In the genomic region with DNA sequence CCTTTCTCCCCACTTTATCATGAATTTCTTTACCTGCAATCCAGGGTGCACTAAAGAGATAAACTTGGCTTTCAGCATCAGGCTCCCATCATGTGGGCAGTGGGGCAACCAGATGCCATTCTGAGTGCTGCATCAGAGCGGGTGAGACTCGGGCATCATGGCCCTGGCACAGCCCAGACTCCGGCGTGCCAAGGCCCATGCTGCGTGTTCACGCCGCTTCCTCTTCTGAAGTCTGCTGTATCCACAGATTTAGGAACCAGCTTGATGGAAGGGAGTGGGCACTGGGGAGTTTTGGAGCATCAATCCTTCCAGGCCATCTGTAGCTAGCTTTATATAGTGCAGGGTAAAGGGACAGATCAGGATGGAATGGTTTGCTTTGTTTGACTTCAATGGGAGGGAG, we compare ENCODE assay signal across 15 cellular contexts. TPM values are rescaled to one million over a fixed set of nuclear protein-coding genes. Genes with fewer than 3 reads are reported as not detected.
DNase-seq lines count a peak whose midpoint lies in the region; ATAC-seq and TF ChIP-seq lines count a peak whose summit lies in the region.
"Had no signal": no experiment of that assay in that cellular context is flagged by ENCODE, and none has a peak within 500 bp of the region (broad histone marks: within the 10 kb centered on the region; RNA-seq: fewer than 3 reads in every experiment).

No MANE protein-coding gene starts in this region.

- TF ChIP-seq POLR2A in IMR-90 (IDR thresholded peaks at IDR 0.05; ENCODE audit: low read depth, low read length) = no peak

- H3K4me1 ChIP-seq in IMR-90 (ENCODE audit: control insufficient read depth, insufficient read depth, low read length) (no peaks in the 10 kb centered on the region), mesendoderm (ENCODE audit: control insufficient read depth, low read depth, low read length) (peaks cover 25% of the 10 kb centered on the region), A673 (ENCODE audit: insufficient read depth, low read length, poor library complexity, severe bottlenecking) (no peaks in the 10 kb centered on the region)
- H3K4me1 ChIP-seq: A549, Caco-2, HAP-1 had no signal

- H4K91ac ChIP-seq in IMR-90 (ENCODE audit: insufficient read depth, low read depth, low read length) = no peak overlapping the region

- BruUV-seq in IMR-90 (replicated peaks; lab: Mats Ljungman, UMichigan) = no TSS peak
- BruUV-seq in A673 (replicated peaks; lab: Mats Ljungman, UMichigan) = no TSS peak

- H2BK15ac ChIP-seq in IMR-90 (ENCODE audit: low read depth, low read length) = no peak overlapping the region
- no peak overlapping the region for H2BK15ac ChIP-seq in mesendoderm (replicated peaks; ENCODE audit: low read depth)

- H3K27ac ChIP-seq in IMR-90 (ENCODE audit: insufficient read depth, low read length) = no peak overlapping the region
- peak overlapping the region; percentile 26 for H3K27ac ChIP-seq in mesendoderm (ENCODE audit: low read depth, low read length)
- no peak overlapping the region for H3K27ac ChIP-seq in A673 (ENCODE audit: low read depth, low read length, poor library complexity, severe bottlenecking)
- H3K27ac ChIP-seq in brain microvascular endothelial cell = no peak overlapping the region
- H3K27ac ChIP-seq: A549, BLaER1 had no signal

- no peaks in the 10 kb centered on the region for H3K9me3 ChIP-seq in IMR-90 (ENCODE audit: control insufficient read depth, insufficient read depth, low read length)
- H3K9me3 ChIP-seq in A673 (ENCODE audit: low read depth, low read length, poor library complexity, severe bottlenecking) = no peaks in the 10 kb centered on the region
- H3K9me3 ChIP-seq: A549, BLaER1, Caco-2, HAP-1 had no signal

- H2BK120ac ChIP-seq in IMR-90 (ENCODE audit: low read depth, low read length) = no peak overlapping the region
- no peak overlapping the region for H2BK120ac ChIP-seq in mesendoderm (ENCODE audit: low read depth, low read length)

- POLR2A ChIA-PET in IMR-90 (lab: Charles Lee; ENCODE audit: unreplicated experiment) (no interaction called here), A673 (lab: Charles Lee; ENCODE audit: low non-redundant PET) (no interaction called here)

- H2BK5ac ChIP-seq in IMR-90 (ENCODE audit: low read depth, low read length, poor library complexity, severe bottlenecking) (no peak overlapping the region), mesendoderm (ENCODE audit: low read length) (peak overlapping the region; percentile 97)

- H3K27me3 ChIP-seq in IMR-90 (ENCODE audit: control insufficient read depth, insufficient read depth, low read length) = no peaks in the 10 kb centered on the region; the same call in none of the 2 replicates
- H3K27me3 ChIP-seq in mesendoderm (ENCODE audit: insufficient read depth, low read length, poor library complexity) = no peaks in the 10 kb centered on the region
- H3K27me3 ChIP-seq in A673 (replicated peaks; ENCODE audit: insufficient read depth, low read depth, low read length, poor library complexity) = peaks cover 18% of the 10 kb centered on the region
- peaks cover 6% of the 10 kb centered on the region for H3K27me3 ChIP-seq in brain microvascular endothelial cell (replicated peaks)
- H3K27me3 ChIP-seq: BLaER1 had no signal

- no peak overlapping the region for H2BK20ac ChIP-seq in IMR-90 (ENCODE audit: low read depth, low read length)

- no peak overlapping the region for H4K5ac ChIP-seq in IMR-90 (ENCODE audit: low read depth, low read length)
- H4K5ac ChIP-seq in mesendoderm (ENCODE audit: low read length) = no peak overlapping the region

- CTCF ChIA-PET in IMR-90 (lab: Yijun Ruan, JAX) = no interaction called here
- CTCF ChIA-PET in A673 (lab: Charles Lee) = no interaction called here

- H3K4me2 ChIP-seq in IMR-90 (ENCODE audit: low read depth, low read length) (no peak overlapping the region), mesendoderm (ENCODE audit: low read length) (no peak overlapping the region)
- H3K4me2 ChIP-seq: A549, BLaER1 had no signal

- intact Hi-C loops in IMR-90 (cut with micrococcal nuclease) = no loop called here
- intact Hi-C loops in A673 (cut with micrococcal nuclease; ENCODE audit: unreplicated experiment) = no loop called here

- no peak overlapping the region for H4K8ac ChIP-seq in IMR-90 (ENCODE audit: low read depth in 2 of 2, low read length in 2 of 2)
- H4K8ac ChIP-seq in mesendoderm (ENCODE audit: low read depth, low read length) = no peak overlapping the region

- no peak for ATAC-seq in IMR-90 (ENCODE audit: low read depth)
- ATAC-seq: A549 had no signal

- TF ChIP-seq CTCF in IMR-90 (conservative IDR thresholded peaks at IDR 0.05; ENCODE audit: low read depth, low read length) (no peak), A673 (conservative IDR thresholded peaks at IDR 0.05; ENCODE audit: low read depth, low read length) (no peak), brain microvascular endothelial cell (IDR thresholded peaks at IDR 0.05; ENCODE audit: low read depth, low read length, missing control alignments) (no peak)

- H3K9me1 ChIP-seq in IMR-90 (ENCODE audit: insufficient read depth, low read length) = no peaks in the 10 kb centered on the region

- DNase-seq in IMR-90 = no peak
- peak; percentile 93 for DNase-seq in cerebellar cortex (ENCODE audit: low spot score)
- DNase-seq in mesendoderm = no peak
- no peak for DNase-seq in T-helper 2 cell
- no peak for DNase-seq in A673 (ENCODE audit: low spot score)
- DNase-seq in NCI-H187 treated with DMSO at 0.1 percent for 48 hours (lab: John Stamatoyannopoulos, UW) = no peak
- no peak for DNase-seq in brain microvascular endothelial cell
- DNase-seq: Caco-2; CD8-positive, alpha-beta memory T cell; GOT3; HFFc6; KG1 had no signal

- H3K4me3 ChIP-seq in IMR-90 (ENCODE audit: insufficient read depth, low read depth, low read length) (no peak overlapping the region), mesendoderm (ENCODE audit: low read length) (no peak overlapping the region), A673 (ENCODE audit: low read depth, low read length, poor library complexity, severe bottlenecking) (no peak overlapping the region), brain microvascular endothelial cell (ENCODE audit: low read depth, low read length) (no peak overlapping the region)
- H3K4me3 ChIP-seq: A549, BLaER1, HAP-1 had no signal

- H4K20me1 ChIP-seq in IMR-90 (ENCODE audit: insufficient read depth, low read length) = no peaks in the 10 kb centered on the region
- H4K20me1 ChIP-seq: BLaER1 had no signal

- WGBS in IMR-90 (ENCODE audit: extremely low coverage in 2 of 2, insufficient read length in 1 of 2), 2 experiments = 85% methylated on average over 4 of the region's 7 CpGs; no CpG with 5 or more reads in 1 of the 2 experiments
- no CpG with 5 or more reads among the region's 7 CpGs for WGBS in mesendoderm (ENCODE audit: extremely low coverage, insufficient coverage, low lambda C conversion rate)

- H3K4ac ChIP-seq in IMR-90 (ENCODE audit: low read depth, low read length) (no peak overlapping the region), mesendoderm (ENCODE audit: low read depth, low read length) (peak overlapping the region; percentile 74)

- H3K56ac ChIP-seq in IMR-90 (ENCODE audit: extremely low read depth, insufficient read depth, low read length) (no peak overlapping the region), mesendoderm (ENCODE audit: low read length) (peak overlapping the region; percentile 81)

- dilution Hi-C loops in IMR-90 (cut with HindIII; ENCODE audit: low sequenced_read_pairs, unreplicated experiment) = no loop called here

- H3K36me3 ChIP-seq in IMR-90 (ENCODE audit: control insufficient read depth, insufficient read depth, low read length) = no peaks in the 10 kb centered on the region
- no peaks in the 10 kb centered on the region for H3K36me3 ChIP-seq in mesendoderm (ENCODE audit: control insufficient read depth, insufficient read depth, low read length)
- no peaks in the 10 kb centered on the region for H3K36me3 ChIP-seq in A673 (ENCODE audit: insufficient read depth, low read length, poor library complexity, severe bottlenecking)
- no peaks in the 10 kb centered on the region for H3K36me3 ChIP-seq in brain microvascular endothelial cell (replicated peaks)
- H3K36me3 ChIP-seq: BLaER1, HAP-1 had no signal

- TF ChIP-seq RAD21 in IMR-90 (IDR thresholded peaks at IDR 0.05; ENCODE audit: low read length) = no peak

- H3K23ac ChIP-seq in IMR-90 (ENCODE audit: low read depth, low read length) (no peak overlapping the region), mesendoderm (ENCODE audit: low read length) (no peak overlapping the region)

- H3K79me2 ChIP-seq in mesendoderm (ENCODE audit: control insufficient read depth, insufficient read depth, low read length) = no peaks in the 10 kb centered on the region

- H3K9ac ChIP-seq in IMR-90 (ENCODE audit: low read depth, low read length) (no peak overlapping the region), mesendoderm (ENCODE audit: low read length) (peak overlapping the region; percentile 44)
- H3K9ac ChIP-seq: BLaER1 had no signal

- H3K79me1 ChIP-seq in IMR-90 (ENCODE audit: low read depth in 1 of 2, low read length in 2 of 2) (no peaks in the 10 kb centered on the region), mesendoderm (ENCODE audit: low read length) (no peaks in the 10 kb centered on the region)

- no peak overlapping the region for H3K14ac ChIP-seq in IMR-90 (replicated peaks; ENCODE audit: low read depth, low read length)

- in situ Hi-C loops in IMR-90 (cut with MboI; ENCODE audit: low sequenced_read_pairs) = no loop called here
- in situ Hi-C loops in brain microvascular endothelial cell (cut with HindIII; ENCODE audit: low pct_ligation_motif_present, low sequenced_read_pairs) = no loop called here

- H2AK5ac ChIP-seq in IMR-90 (ENCODE audit: low read depth, low read length) (no peak overlapping the region), mesendoderm (ENCODE audit: low read length) (peak overlapping the region; percentile 38)

- no peak overlapping the region for H3K18ac ChIP-seq in IMR-90 (ENCODE audit: low read depth, low read length)
- peak overlapping the region; percentile 7 for H3K18ac ChIP-seq in mesendoderm (ENCODE audit: low read length)

- H2AK9ac ChIP-seq in IMR-90 (replicated peaks; ENCODE audit: low read depth, low read length, poor library complexity) = no peak overlapping the region

- H2AFZ ChIP-seq in IMR-90 (replicated peaks; ENCODE audit: low read length, poor library complexity) = peak overlapping the region; percentile 13

TF ChIP-seq in IMR-90, 13 proteins besides CTCF, POLR2A, EP300 and RAD21 (continues in another document):
- no peak for TF ChIP-seq FOS (IDR thresholded peaks at IDR 0.05; ENCODE audit: low read depth, low read length)
- TF ChIP-seq RFX5 (IDR thresholded peaks at IDR 0.05; ENCODE audit: low read depth, low read length) = no peak
- TF ChIP-seq SMC3 (IDR thresholded peaks at IDR 0.05; ENCODE audit: low read depth, low read length) = no peak
- TF ChIP-seq MAZ (IDR thresholded peaks at IDR 0.05; ENCODE audit: borderline replicate concordance, low read depth, low read length) = no peak
- no peak for TF ChIP-seq CEBPB (IDR thresholded peaks at IDR 0.05; ENCODE audit: low read depth, low read length)

RNA-seq across cellular contexts. Expression of gene PLXNA2, which starts 36.0 kb away (rescaled TPM):
- 0.56 and 0.72 TPM in 2 replicates for total RNA-seq in IMR-90 (2012; rRNA removed)
- 1.1 and 1.2 TPM in 2 replicates for polyA plus RNA-seq in IMR-90 (2012; rRNA removed)
- polyA plus RNA-seq in IMR-90 (2012; cell fraction: cytosol; rRNA removed) = 0.45 and 0.59 TPM in 2 replicates
- polyA plus RNA-seq in IMR-90 (2012; cell fraction: nucleus; rRNA removed; ENCODE audit: low replicate concordance) = 3.2 and 3.3 TPM in 2 replicates
- polyA plus RNA-seq in mesendoderm (2013, experiment 1 of 2) = 7.9 TPM
- 7.4 TPM for polyA plus RNA-seq in mesendoderm (2013, experiment 2 of 2)
- total RNA-seq in A673 (2021) = 0.06 TPM in 1 of 2 replicates, not detected in the other
